ENCODE assay signal across 8 cellular contexts in genomic region chr20:34557936-34558319, GRCh38. TPM values are rescaled to one million over a fixed set of nuclear protein-coding genes. Genes with fewer than 3 reads are reported as not detected.
DNase-seq lines count a peak whose midpoint lies in the region; ATAC-seq and TF ChIP-seq lines count a peak whose summit lies in the region.

No MANE protein-coding gene starts in this region.

- no peaks in the 10 kb centered on the region for H3K9me3 ChIP-seq in RWPE2 (ENCODE audit: severe bottlenecking)
- no peaks in the 10 kb centered on the region for H3K9me3 ChIP-seq in fibroblast of lung (ENCODE audit: control insufficient read depth, insufficient read depth, low read depth, low read length)

- H2AFZ ChIP-seq in fibroblast of lung (ENCODE audit: low read length) = peak overlapping the region; percentile 94

- no peaks in the 10 kb centered on the region for H3K36me3 ChIP-seq in RWPE2 (ENCODE audit: low read depth)
- no peaks in the 10 kb centered on the region for H3K36me3 ChIP-seq in fibroblast of lung (ENCODE audit: control insufficient read depth, insufficient read depth, low read length)

- H3K4me1 ChIP-seq in RWPE2 (ENCODE audit: insufficient read depth, poor library complexity, severe bottlenecking) = peaks cover 3% of the 10 kb centered on the region
- H3K4me1 ChIP-seq in fibroblast of lung (ENCODE audit: control insufficient read depth, extremely low read depth, insufficient read depth, low read length) = no peaks in the 10 kb centered on the region

- H3K27me3 ChIP-seq in RWPE2 (ENCODE audit: insufficient read depth, poor library complexity, severe bottlenecking) (no peaks in the 10 kb centered on the region), fibroblast of lung (ENCODE audit: control insufficient read depth, insufficient read depth, low read length) (no peaks in the 10 kb centered on the region)

- H3K27ac ChIP-seq in RWPE2 (ENCODE audit: poor library complexity, severe bottlenecking) (no peak overlapping the region), fibroblast of lung (ENCODE audit: insufficient read depth, low read length) (peak overlapping the region; percentile 90)

- H4K20me1 ChIP-seq in fibroblast of lung (ENCODE audit: control insufficient read depth, extremely low read depth, insufficient read depth, low read length) = no peaks in the 10 kb centered on the region

- no peaks in the 10 kb centered on the region for H3K79me2 ChIP-seq in fibroblast of lung (ENCODE audit: control insufficient read depth, insufficient read depth, low read length)

- H3K4me2 ChIP-seq in fibroblast of lung (ENCODE audit: extremely low read depth, insufficient read depth, low read length) = peak overlapping the region; percentile 98

- H3K4me3 ChIP-seq in RWPE2 (ENCODE audit: severe bottlenecking) = peak overlapping the region; percentile 54
- peak overlapping the region; percentile 65 to 89 (median 77) for H3K4me3 ChIP-seq in fibroblast of lung (replicated peaks in 1 of 4; ENCODE audit: control extremely low read depth in 1 of 4, insufficient read depth in 1 of 4, low read depth in 3 of 4, low read length in 4 of 4)
- H3K4me3 ChIP-seq in retinal pigment epithelial cell (ENCODE audit: low read length) = peak overlapping the region; percentile 81

- DNase-seq in G401 (ENCODE audit: low spot score) = peak; percentile 69
- DNase-seq in RWPE2 (ENCODE audit: low spot score) = peak; percentile 59
- DNase-seq in fibroblast of lung (ENCODE audit: low read depth in 2 of 2) = no peak
- no peak for DNase-seq in retinal pigment epithelial cell (ENCODE audit: low read depth)
- DNase-seq in dermis blood vessel endothelial cell = no peak

- in situ Hi-C loops in G401 (cut with HindIII; ENCODE audit: low sequenced_read_pairs) = no loop called here

- TF ChIP-seq CTCF in RWPE2 (IDR thresholded peaks at IDR 0.05; ENCODE audit: poor library complexity, severe bottlenecking) = no peak
- no peak for TF ChIP-seq CTCF in fibroblast of lung (conservative IDR thresholded peaks at IDR 0.05 in 1 of 2, IDR thresholded peaks at IDR 0.05 in 1 of 2; ENCODE audit: low read depth in 1 of 2, low read length in 2 of 2)
- no peak for TF ChIP-seq CTCF in retinal pigment epithelial cell (conservative IDR thresholded peaks at IDR 0.05; ENCODE audit: low read depth, low read length)

- ATAC-seq in RWPE2 (ENCODE audit: low read depth) (peak; percentile 4; the same call in 2 of the 3 replicates), GM19023 (IDR thresholded peaks at IDR 0.05; ENCODE audit: unreplicated experiment) (no peak), GM18502 (IDR thresholded peaks at IDR 0.05; ENCODE audit: poor library complexity, unreplicated experiment) (no peak), HG03175 (IDR thresholded peaks at IDR 0.05; ENCODE audit: unreplicated experiment) (no peak)

- peak overlapping the region; percentile 95 for H3K9ac ChIP-seq in fibroblast of lung (ENCODE audit: insufficient read depth, low read length)

RNA-seq across cellular contexts. Expression of gene MAP1LC3A, which starts 0.6 kb away (rescaled TPM):
- total RNA-seq in G401 (2014; rRNA removed; shearing (Covaris generic)) = 0.37 TPM in 1 of 2 replicates, not detected in the other
- total RNA-seq in fibroblast of lung (21.8 and 30.4 TPM in 2 replicates), dermis blood vessel endothelial cell (20.9 and 45.8 TPM in 2 replicates)
- polyA plus RNA-seq in fibroblast of lung = 14.0 and 19.3 TPM in 2 replicates
- polyA plus RNA-seq in fibroblast of lung (2012) = 46.9 and 58.9 TPM in 2 replicates
- 10.8 and 36.7 TPM in 2 replicates for polyA minus RNA-seq in fibroblast of lung (ENCODE audit: low replicate concordance)

RNA-seq across cellular contexts. Expression of gene DYNLRB1, which starts 41.7 kb away (rescaled TPM):
- 58.9 and 82.5 TPM in 2 replicates for total RNA-seq in G401 (2014; rRNA removed; shearing (Covaris generic))
- total RNA-seq in fibroblast of lung (39.8 and 107 TPM in 2 replicates), dermis blood vessel endothelial cell (29.6 and 36.9 TPM in 2 replicates)
- polyA plus RNA-seq in fibroblast of lung = 352 and 524 TPM in 2 replicates
- polyA plus RNA-seq in fibroblast of lung (2012) = 440 and 469 TPM in 2 replicates
- 222 and 333 TPM in 2 replicates for polyA minus RNA-seq in fibroblast of lung (ENCODE audit: low replicate concordance)

Comparison
In these comparisons a context has a peak if more than half of its experiments do, and no peak if none do; other contexts are left out.
1. DNase-seq: peak in G401 (single experiment) and RWPE2 (single experiment); none in fibroblast of lung (0 of 2), retinal pigment epithelial cell (single experiment) and dermis blood vessel endothelial cell (single experiment).
2. RNA of gene MAP1LC3A, which starts 0.6 kb away (total RNA-seq): 20.9 to 45.8 TPM in dermis blood vessel endothelial cell and 21.8 to 30.4 TPM in fibroblast of lung; 0.37 TPM in G401; every median in the first group is over 10 times any median in the second.
3. Peak in every context shown above with its lines, with median percentiles within 50 percentile points of each other: H3K4me3 ChIP-seq.